Comparison of ENCODE assay signal across 35 cellular contexts in the genomic region with DNA sequence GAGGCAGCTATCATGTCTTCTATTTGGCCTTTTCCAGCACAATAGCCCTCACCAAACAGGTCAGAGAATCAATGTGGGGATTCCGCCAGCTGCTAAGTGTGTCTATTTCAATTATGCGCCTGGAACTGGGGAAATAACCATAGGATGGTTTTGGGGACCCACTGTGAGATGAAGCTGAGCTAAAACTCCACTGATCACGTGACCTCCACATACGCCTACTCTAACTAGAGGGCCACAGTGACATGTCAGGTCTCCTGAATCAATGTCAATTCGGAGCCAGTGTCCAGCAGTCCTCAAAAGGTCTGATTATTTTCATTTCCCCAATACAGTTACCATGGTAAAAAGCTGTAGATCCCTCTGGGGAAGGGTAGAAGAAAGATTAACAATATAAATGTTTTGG. TPM values are rescaled to one million over a fixed set of nuclear protein-coding genes. Genes with fewer than 3 reads are reported as not detected.
"Had no signal": no experiment of that assay in that cellular context is flagged by ENCODE, and none has a peak within 500 bp of the region (broad histone marks: within the 10 kb centered on the region; RNA-seq: fewer than 3 reads in every experiment).

No MANE protein-coding gene starts in this region.

- H3K4me1 ChIP-seq: adrenal gland, ascending aorta, body of pancreas, breast epithelium had no signal

- H3K4me3 ChIP-seq: adrenal gland, ascending aorta, body of pancreas, breast epithelium, cardiac muscle cell had no signal

- H3K27ac ChIP-seq: adrenal gland, ascending aorta, body of pancreas, brain microvascular endothelial cell, breast epithelium, cardiac muscle cell had no signal

- ATAC-seq: activated naive CD4-positive, alpha-beta T cell treated with anti-CD3 and anti-CD28 coated beads, Interleukin-2, amount 50 U/mL, for 72 hours; activated naive CD8-positive, alpha-beta T cell treated with anti-CD3 and anti-CD28 coated beads, Interleukin-2, amount 50 U/mL, for 24 hours; activated T-cell treated with anti-CD3 and anti-CD28 coated beads, Interleukin-2, amount 50 U/mL, for 4 hours; activated T-cell treated with anti-CD3 and anti-CD28 coated beads, Interleukin-2, amount 50 U/mL, for 72 hours; activated T-helper 17 cell treated with anti-CD3 and anti-CD28 coated beads, Interleukin-2, amount 50 U/mL, for 72 hours; body of pancreas had no signal

- DNase-seq: activated effector memory CD4-positive, alpha-beta T cell treated with anti-CD3 and anti-CD28 coated beads, Interleukin-2, amount 50 U/mL, for 16 hours; activated effector memory CD4-positive, alpha-beta T cell treated with Interleukin-2 at 50 U/mL for 16 hours; activated gamma-delta T cell; activated gamma-delta T cell treated with Interleukin-2 at 50 U/mL for 16 hours; activated naive CD4-positive, alpha-beta T cell; activated naive CD4-positive, alpha-beta T cell treated with anti-CD3 and anti-CD28 coated beads for 36 hours; activated naive CD4-positive, alpha-beta T cell treated with anti-CD3 and anti-CD28 coated beads, Interleukin-2, amount 10 ng/mL, durations not matched to agents 7 days and 5 days; activated naive CD4-positive, alpha-beta T cell treated with anti-CD3 and anti-CD28 coated beads, Interleukin-2, amount 50 U/mL, for 16 hours; activated naive CD4-positive, alpha-beta T cell treated with Interleukin-2 at 50 U/mL for 16 hours; activated naive CD8-positive, alpha-beta T cell treated with anti-CD3 and anti-CD28 coated beads for 36 hours; activated naive CD8-positive, alpha-beta T cell treated with anti-CD3 and anti-CD28 coated beads, Interleukin-2, amount 10 ng/mL, durations not matched to agents 7 days and 5 days; activated naive CD8-positive, alpha-beta T cell treated with anti-CD3 and anti-CD28 coated beads, Interleukin-2, amount 50 U/mL, for 24 hours; activated T-cell treated with anti-CD3 and anti-CD28 coated beads, Interleukin-2, amount 50 U/mL, for 1 hour; activated T-cell treated with anti-CD3 and anti-CD28 coated beads, Interleukin-2, amount 50 U/mL, for 24 hours; activated T-cell treated with anti-CD3 and anti-CD28 coated beads, Interleukin-2, amount 50 U/mL, for 4 hours; activated T-cell treated with anti-CD3 and anti-CD28 coated beads, Interleukin-2, amount 50 U/mL, for 48 hours; activated T-cell treated with anti-CD3 and anti-CD28 coated beads, Interleukin-2, amount 50 U/mL, for 72 hours; adrenal gland; amniotic stem cell; amygdala; anterior cingulate cortex; aorta; body of pancreas; brain microvascular endothelial cell; caudate nucleus; central memory CD4-positive, alpha-beta T cell; cerebellar nuclear complex had no signal

- H3K36me3 ChIP-seq: adrenal gland, ascending aorta, brain microvascular endothelial cell, breast epithelium, cardiac muscle cell had no signal

- FAIRE-seq: astrocyte, bronchial epithelial cell had no signal

- H3K9me3 ChIP-seq: adrenal gland, ascending aorta, body of pancreas, breast epithelium had no signal

- H3K27me3 ChIP-seq: adrenal gland, ascending aorta, body of pancreas, brain microvascular endothelial cell, breast epithelium, cardiac muscle cell had no signal

RNA-seq across cellular contexts. Expression of gene BANK1, which starts 10.2 kb away (rescaled TPM):
- total RNA-seq: activated naive CD4-positive, alpha-beta T cell treated with anti-CD3 and anti-CD28 coated beads, Interleukin-2, amount 50 U/mL, for 72 hours; activated T-helper 1 cell treated with anti-CD3 and anti-CD28 coated beads, Interleukin-12 subunit alpha, Interleukin-12 subunit beta, Interleukin-2, Interleukin-4 antibody, amounts not matched to agents 30 ng/mL and 10 ng/mL and 1 ng/mL, durations not matched to agents 14 hours and 24 hours and 36 hours; ascending aorta had no signal
